8 cellular contexts compared by ENCODE assay signal in genomic region chr1:3612123-3612522, GRCh38. TPM values are rescaled to one million over a fixed set of nuclear protein-coding genes. Genes with fewer than 3 reads are reported as not detected.
DNase-seq lines count a peak whose midpoint lies in the region; ATAC-seq and TF ChIP-seq lines count a peak whose summit lies in the region.

No MANE protein-coding gene starts in this region.

- no peak for DNase-seq in CD4-positive, CD25-positive, alpha-beta regulatory T cell
- DNase-seq in central memory CD8-positive, alpha-beta T cell (ENCODE audit: low spot score in 2 of 2), result no peak
- DNase-seq in AG08396 (ENCODE audit: low spot score), result no peak
- no peak for DNase-seq in activated CD4-positive, alpha-beta T cell treated with anti-CD3 and anti-CD28 coated beads, Interleukin-2, amount 50 U/mL, for 1 hour
- DNase-seq in KG1 (lab: John Stamatoyannopoulos, UW), result no peak

- no peak overlapping the region for H3K27ac Mint-ChIP-seq in CD4-positive, CD25-positive, alpha-beta regulatory T cell
- peak overlapping the region; percentile 41 for H3K27ac Mint-ChIP-seq in central memory CD8-positive, alpha-beta T cell (ENCODE audit: low read depth)
- no peak overlapping the region for H3K27ac Mint-ChIP-seq in nephron

- peaks cover 39% of the 10 kb centered on the region for H3K27me3 Mint-ChIP-seq in CD4-positive, CD25-positive, alpha-beta regulatory T cell
- peaks cover 26% of the 10 kb centered on the region for H3K27me3 Mint-ChIP-seq in central memory CD8-positive, alpha-beta T cell
- peaks cover 36% of the 10 kb centered on the region for H3K27me3 Mint-ChIP-seq in nephron (ENCODE audit: low read depth)

- no peak overlapping the region for H3K4me3 ChIP-seq in CD4-positive, CD25-positive, alpha-beta regulatory T cell (ENCODE audit: low read depth, low read length)
- H3K4me3 ChIP-seq in HUES48 (ENCODE audit: low read depth, low read length), result peak overlapping the region; percentile 49

- H3K4me3 Mint-ChIP-seq in CD4-positive, CD25-positive, alpha-beta regulatory T cell, result peak overlapping the region in 3 of 4 donors; percentile 58 to 80 (median 70)
- H3K4me3 Mint-ChIP-seq in central memory CD8-positive, alpha-beta T cell, result peak overlapping the region; percentile 78
- H3K4me3 Mint-ChIP-seq in nephron, result peak overlapping the region; percentile 68 to 79 (median 78)

- H3K9ac ChIP-seq in HUES48 (ENCODE audit: low read depth, low read length), result no peak overlapping the region

- peaks cover 0 to 3% (median 0%) of the 10 kb centered on the region in 7 donors for H3K9me3 Mint-ChIP-seq in CD4-positive, CD25-positive, alpha-beta regulatory T cell
- H3K9me3 Mint-ChIP-seq in central memory CD8-positive, alpha-beta T cell, result no peaks in the 10 kb centered on the region
- H3K9me3 Mint-ChIP-seq in nephron, result no peaks in the 10 kb centered on the region

- TF ChIP-seq CTCF in nephron (IDR thresholded peaks at IDR 0.05; ENCODE audit: unreplicated experiment in 3 of 3), result no peak

- peaks cover 0 to 16% (median 0%) of the 10 kb centered on the region in 4 donors for H3K4me1 Mint-ChIP-seq in CD4-positive, CD25-positive, alpha-beta regulatory T cell
- H3K4me1 Mint-ChIP-seq in central memory CD8-positive, alpha-beta T cell, result peaks cover 8% of the 10 kb centered on the region
- H3K4me1 Mint-ChIP-seq in nephron, result peaks cover 48% of the 10 kb centered on the region

- H3K36me3 ChIP-seq in CD4-positive, CD25-positive, alpha-beta regulatory T cell (ENCODE audit: control insufficient read depth, insufficient read depth, low read length), result no peaks in the 10 kb centered on the region
- H3K36me3 ChIP-seq in HUES48 (ENCODE audit: control insufficient read depth, insufficient read depth, low read length), result no peaks in the 10 kb centered on the region

- no peaks in the 10 kb centered on the region for H3K36me3 Mint-ChIP-seq in CD4-positive, CD25-positive, alpha-beta regulatory T cell
- H3K36me3 Mint-ChIP-seq in central memory CD8-positive, alpha-beta T cell (ENCODE audit: insufficient read depth), result peaks cover 2% of the 10 kb centered on the region
- H3K36me3 Mint-ChIP-seq in nephron (ENCODE audit: low read depth), result no peaks in the 10 kb centered on the region

- H3K4me1 ChIP-seq in CD4-positive, CD25-positive, alpha-beta regulatory T cell (ENCODE audit: control insufficient read depth, insufficient read depth, low read length, poor library complexity, severe bottlenecking), result peaks cover 16% of the 10 kb centered on the region
- peaks cover 31% of the 10 kb centered on the region for H3K4me1 ChIP-seq in HUES48 (ENCODE audit: control insufficient read depth, insufficient read depth, low read length)

- H3K27me3 ChIP-seq in CD4-positive, CD25-positive, alpha-beta regulatory T cell (ENCODE audit: control insufficient read depth, insufficient read depth, low read length), result no peaks in the 10 kb centered on the region
- peaks cover 14% of the 10 kb centered on the region for H3K27me3 ChIP-seq in HUES48 (ENCODE audit: control insufficient read depth, insufficient read depth, low read length)

- H3K9me3 ChIP-seq in CD4-positive, CD25-positive, alpha-beta regulatory T cell (ENCODE audit: control insufficient read depth in 2 of 2, low read length in 2 of 2), result no peaks in the 10 kb centered on the region
- H3K9me3 ChIP-seq in HUES48 (ENCODE audit: control insufficient read depth, insufficient read depth, low read length), result no peaks in the 10 kb centered on the region

- H3K27ac ChIP-seq in CD4-positive, CD25-positive, alpha-beta regulatory T cell (ENCODE audit: insufficient read depth, low read length, poor library complexity, severe bottlenecking), result no peak overlapping the region
- H3K27ac ChIP-seq in HUES48 (ENCODE audit: low read depth, low read length), result no peak overlapping the region

- no peak for ATAC-seq in CD4-positive, CD25-positive, alpha-beta regulatory T cell (ENCODE audit: low read depth in 2 of 2)
- no peak for ATAC-seq in central memory CD8-positive, alpha-beta T cell (replicated peaks; ENCODE audit: extremely low read depth, poor library complexity, severe bottlenecking)
- no peak for ATAC-seq in HG03460 (IDR thresholded peaks at IDR 0.05; ENCODE audit: unreplicated experiment)

RNA-seq across cellular contexts. Expression of gene MEGF6, which starts 0.8 kb away (rescaled TPM):
- total RNA-seq in CD4-positive, CD25-positive, alpha-beta regulatory T cell, result 123 TPM
- polyA plus RNA-seq in CD4-positive, CD25-positive, alpha-beta regulatory T cell, result 1 to 10 TPM; 4.7 to 9.8 (median 6.5) TPM

RNA-seq across cellular contexts. Expression of gene TPRG1L, which starts 12.7 kb away (rescaled TPM):
- 26.9 TPM for total RNA-seq in CD4-positive, CD25-positive, alpha-beta regulatory T cell
- polyA plus RNA-seq in CD4-positive, CD25-positive, alpha-beta regulatory T cell, result 10 to 100 TPM; 34.3 to 35.9 (median 35.1) TPM

RNA-seq across cellular contexts. Expression of gene WRAP73, which starts 37.8 kb away (rescaled TPM):
- 37.1 TPM for total RNA-seq in CD4-positive, CD25-positive, alpha-beta regulatory T cell
- 10 to 100 TPM; 27.9 to 36.5 (median 33.2) TPM for polyA plus RNA-seq in CD4-positive, CD25-positive, alpha-beta regulatory T cell

RNA-seq across cellular contexts. Expression of gene TP73, which starts 40.2 kb away (rescaled TPM):
- total RNA-seq in CD4-positive, CD25-positive, alpha-beta regulatory T cell, result not detected
- under 1 TPM in 2 of 4 donors, not detected in 2; 0.08 to 0.12 TPM for polyA plus RNA-seq in CD4-positive, CD25-positive, alpha-beta regulatory T cell
